Comparison of ENCODE assay signal across 22 cellular contexts in genomic region chr5:27479859-27480258, GRCh38.
DNase-seq lines count a peak whose midpoint lies in the region; ATAC-seq, FAIRE-seq and TF ChIP-seq lines count a peak whose summit lies in the region.
"Had no signal": no experiment of that assay in that cellular context is flagged by ENCODE, and none has a peak within 500 bp of the region (broad histone marks: within the 10 kb centered on the region; RNA-seq: fewer than 3 reads in every experiment).

No MANE protein-coding gene starts in this region.

- no peak overlapping the region for H3K27ac ChIP-seq in GM12878 (ENCODE audit: control insufficient read depth, insufficient read depth)
- H3K27ac ChIP-seq: BLaER1 treated with 17β-estradiol and CSF1 and Interleukin-3, amounts not matched to agents 10 nM and 100 nM had no signal

- RAD21 ChIA-PET in GM12878 (lab: Charles Lee; ENCODE audit: unreplicated experiment) = no interaction called here

- intact Hi-C loops in GM12878 (cut with micrococcal nuclease; ENCODE audit: unreplicated experiment) = no loop called here

- no peak overlapping the region for H3K9ac ChIP-seq in GM12878 (ENCODE audit: control insufficient read depth, insufficient read depth, low read length)
- H3K9ac ChIP-seq: BLaER1 treated with 17β-estradiol and CSF1 and Interleukin-3, amounts not matched to agents 10 nM and 100 nM had no signal

- H3K36me3 ChIP-seq in GM12878 (ENCODE audit: control insufficient read depth in 2 of 2, insufficient read depth in 2 of 2, low read length in 1 of 2) = no peaks in the 10 kb centered on the region

- no peak overlapping the region for H3K4me2 ChIP-seq in GM12878 (ENCODE audit: control insufficient read depth, insufficient read depth)
- H3K4me2 ChIP-seq: BLaER1 treated with 17β-estradiol and CSF1 and Interleukin-3, amounts not matched to agents 10 nM and 100 nM had no signal

- H3K9me3 Mint-ChIP-seq in HFFc6 = peaks cover 29% of the 10 kb centered on the region

- peaks cover 7% of the 10 kb centered on the region for H3K9me3 ChIP-seq in GM12878 (replicated peaks; ENCODE audit: control insufficient read depth, insufficient read depth, low read length)

- H3K4me1 ChIP-seq in GM12878 (ENCODE audit: control insufficient read depth, insufficient read depth, low read length) = no peaks in the 10 kb centered on the region
- H3K4me1 ChIP-seq: BLaER1 treated with 17β-estradiol and CSF1 and Interleukin-3, amounts not matched to agents 10 nM and 100 nM had no signal

- H3K4me3 ChIP-seq in GM12878 = no peak overlapping the region
- H3K4me3 ChIP-seq: BLaER1 treated with 17β-estradiol and CSF1 and Interleukin-3, amounts not matched to agents 10 nM and 100 nM; K562 had no signal

- no peak for TF ChIP-seq EP300 in GM12878 (IDR thresholded peaks at IDR 0.05; ENCODE audit: borderline replicate concordance in 1 of 2, control insufficient read depth in 1 of 2, low read depth in 2 of 2, low read length in 2 of 2)

- ATAC-seq in GM12878 = peak; percentile 17; the same call in 1 of the 3 replicates
- ATAC-seq: CD8-positive, alpha-beta T cell; K562 had no signal

- no peaks in the 10 kb centered on the region for H3K27me3 ChIP-seq in GM12878 (replicated peaks in 1 of 2; ENCODE audit: control insufficient read depth in 2 of 2, insufficient read depth in 2 of 2, low read length in 1 of 2)
- H3K27me3 ChIP-seq: BLaER1 treated with 17β-estradiol and CSF1 and Interleukin-3, amounts not matched to agents 10 nM and 100 nM had no signal

- FAIRE-seq in A204.1 (lab: Jason Lieb, UNC) (peak; percentile 48), GM12878 (lab: Jason Lieb, UNC) (no peak)
- FAIRE-seq: GM12892, GM18507, K562 had no signal

- no peak for TF ChIP-seq RAD21 in GM12878 (IDR thresholded peaks at IDR 0.05; ENCODE audit: insufficient read depth, low read depth, low read length)

- H3K4me3 Mint-ChIP-seq in HFFc6 = no peak overlapping the region
- H3K4me3 Mint-ChIP-seq: B cell; CD8-positive, alpha-beta T cell; H9 had no signal

- TF ChIP-seq CTCF in HFFc6 (IDR thresholded peaks at IDR 0.05) (no peak), GM12878 (IDR thresholded peaks at IDR 0.05 in 2 of 3, conservative IDR thresholded peaks at IDR 0.05 in 1 of 3; ENCODE audit: control insufficient read depth in 2 of 3, extremely low read depth in 1 of 3, insufficient read depth in 1 of 3, low read depth in 3 of 3, low read length in 3 of 3) (no peak)

- CTCF ChIA-PET in GM12878 (lab: Yijun Ruan, JAX) = interaction anchor here (1.0 kb wide), 1 partner anchor 12 kb away, joined by 3 read pairs; no protein-coding TSS in a partner anchor

- no TSS peak for BruUV-seq in GM12878 (replicated peaks; lab: Mats Ljungman, UMichigan)

- no peak overlapping the region for H2AFZ ChIP-seq in GM12878 (ENCODE audit: control insufficient read depth, low read depth, low read length)

- WGBS in GM12878 (ENCODE audit: insufficient coverage, insufficient replicate concordance, low lambda C conversion rate, missing lambda C conversion rate) = 41% methylated on average over 4 of the region's 4 CpGs

- H3K36me3 Mint-ChIP-seq in HFFc6 (ENCODE audit: low read depth) = peaks cover 35% of the 10 kb centered on the region
- H3K36me3 Mint-ChIP-seq: CD8-positive, alpha-beta T cell had no signal

- H3K27me3 Mint-ChIP-seq in HFFc6 (ENCODE audit: insufficient read depth) = no peaks in the 10 kb centered on the region
- H3K27me3 Mint-ChIP-seq: B cell had no signal

- POLR2A ChIA-PET in GM12878 (lab: Charles Lee) = no interaction called here

- SMC1A ChIA-PET in GM12878 (lab: Charles Lee; ENCODE audit: uncharacterized antibody, unreplicated experiment) = interaction anchor here (0.9 kb wide), 1 partner anchor 18 kb away, joined by 3 read pairs; no protein-coding TSS in a partner anchor

- no peaks in the 10 kb centered on the region for H4K20me1 ChIP-seq in GM12878 (ENCODE audit: control insufficient read depth, insufficient read depth)
- H4K20me1 ChIP-seq: BLaER1 treated with 17β-estradiol and CSF1 and Interleukin-3, amounts not matched to agents 10 nM and 100 nM had no signal

- DNase-seq in NCI-H146 (lab: John Stamatoyannopoulos, UW) = peak; percentile 5
- DNase-seq in NCI-H146 treated with DMSO at 0.1 percent for 48 hours (lab: John Stamatoyannopoulos, UW; ENCODE audit: unreplicated experiment) = no peak
- DNase-seq in HFFc6 = no peak
- no peak for DNase-seq in GM12878 (ENCODE audit: low read depth, low spot score)
- DNase-seq in HuH-7.5 (ENCODE audit: low spot score) = no peak
- no peak for DNase-seq in activated effector memory CD4-positive, alpha-beta T cell treated with Interleukin-2 at 50 U/mL for 16 hours
- DNase-seq in stimulated activated CD4-positive, alpha-beta T cell treated with anti-CD3 and anti-CD28 coated beads, Interleukin-12 subunit alpha, Interleukin-12 subunit beta, amount 100 ng/mL, for 4 hours = no peak
- DNase-seq: 8988T; CD8-positive, alpha-beta T cell; DMS 273 treated with DMSO at 0.1 percent for 48 hours; DMS53; DND-41; EL; GOT3; H9; IMR-90 had no signal

- peak overlapping the region; percentile 61; the same call in 1 of the 2 replicates for H3K27ac Mint-ChIP-seq in HFFc6
- H3K27ac Mint-ChIP-seq: B cell; CD8-positive, alpha-beta T cell; H9 had no signal

- no peak for TF ChIP-seq POLR2A in GM12878 (IDR thresholded peaks at IDR 0.05; ENCODE audit: low read depth, low read length)

- peaks cover 13% of the 10 kb centered on the region; the same call in 1 of the 2 replicates for H3K4me1 Mint-ChIP-seq in HFFc6 (ENCODE audit: low read depth)
- H3K4me1 Mint-ChIP-seq: B cell had no signal

- no peaks in the 10 kb centered on the region; the same call in 1 of the 2 replicates for H3K79me2 ChIP-seq in GM12878 (ENCODE audit: control insufficient read depth, insufficient read depth, low read length)

- in situ Hi-C loops in GM12878 (cut with MboI) = no loop called here

TF ChIP-seq in GM12878, 131 proteins besides CTCF, POLR2A, EP300 and RAD21:
- TF ChIP-seq IRF3 (IDR thresholded peaks at IDR 0.05) (no peak), CHD1 (IDR thresholded peaks at IDR 0.05; ENCODE audit: low read depth, low read length) (no peak), BCL11A (IDR thresholded peaks at IDR 0.05; ENCODE audit: low read depth, low read length) (no peak), HDAC6 (IDR thresholded peaks at IDR 0.05; ENCODE audit: unreplicated experiment) (no peak)
